Comparison of ENCODE assay signal across 32 cellular contexts in genomic region chr1:156886583-156887302, GRCh38. TPM values are rescaled to one million over a fixed set of nuclear protein-coding genes. Genes with fewer than 3 reads are reported as not detected.
DNase-seq lines count a peak whose midpoint lies in the region; TF ChIP-seq lines count a peak whose summit lies in the region.
"Had no signal": no experiment of that assay in that cellular context is flagged by ENCODE, and none has a peak within 500 bp of the region (broad histone marks: within the 10 kb centered on the region; RNA-seq: fewer than 3 reads in every experiment).

No MANE protein-coding gene starts in this region.

- no peaks in the 10 kb centered on the region for H3K4me1 ChIP-seq in HEK293 (ENCODE audit: control insufficient read depth, insufficient read depth, low read length)
- H3K4me1 ChIP-seq in esophagus muscularis mucosa, result peaks cover 0 to 7% (median 3%) of the 10 kb centered on the region in 4 donors
- H3K4me1 ChIP-seq: thyroid gland had no signal

- H3K4me3 Mint-ChIP-seq in endothelial cell (ENCODE audit: unreplicated experiment) (no peak overlapping the region), neural crest cell (no peak overlapping the region)
- H3K4me3 Mint-ChIP-seq: activated T-cell treated with anti-CD3 and anti-CD28 coated beads, Interleukin-2, amount 50 U/mL, for 4 hours; memory B cell; stimulated activated naive CD8-positive, alpha-beta T cell treated with anti-CD3 and anti-CD28 coated beads, Interleukin-15, amount 100 ng/mL, for 72 hours had no signal

- H3K4me3 ChIP-seq in HEK293 (ENCODE audit: low read depth, low read length) (no peak overlapping the region), esophagus muscularis mucosa (no peak overlapping the region)
- H3K4me3 ChIP-seq: heart right ventricle, thyroid gland had no signal

- H3K9me3 Mint-ChIP-seq in endothelial cell (ENCODE audit: unreplicated experiment), result no peaks in the 10 kb centered on the region
- no peaks in the 10 kb centered on the region for H3K9me3 Mint-ChIP-seq in neural crest cell
- H3K9me3 Mint-ChIP-seq: activated T-cell treated with anti-CD3 and anti-CD28 coated beads, Interleukin-2, amount 50 U/mL, for 4 hours; memory B cell; stimulated activated naive CD8-positive, alpha-beta T cell treated with anti-CD3 and anti-CD28 coated beads, Interleukin-15, amount 100 ng/mL, for 72 hours had no signal

- no peak overlapping the region for H3K27ac ChIP-seq in HEK293 (ENCODE audit: extremely low read depth, low read depth, low read length)
- no peak overlapping the region for H3K27ac ChIP-seq in esophagus muscularis mucosa (replicated peaks in 1 of 4)
- H3K27ac ChIP-seq: heart right ventricle, RWPE1, thyroid gland had no signal

- H3K36me3 Mint-ChIP-seq in endothelial cell (ENCODE audit: low read depth, unreplicated experiment), result peaks cover 12% of the 10 kb centered on the region
- H3K36me3 Mint-ChIP-seq in neural crest cell (ENCODE audit: low read depth), result no peaks in the 10 kb centered on the region
- H3K36me3 Mint-ChIP-seq: memory B cell had no signal

- POLR2A ChIA-PET in HEK293 (lab: Yijun Ruan, JAX) (interaction anchor here (0.9 to 1.4 kb wide), 2 partner anchors 27 to 45 kb away, joined by 5 to 8 read pairs; partner anchors contain the start of gene NTRK1), GM10248 (lab: Yijun Ruan, JAX) (no interaction called here)

- TF ChIP-seq CTCF in HEK293 (tag by site-specific recombination; IDR thresholded peaks at IDR 0.05) (no peak), endothelial cell (IDR thresholded peaks at IDR 0.05; ENCODE audit: unreplicated experiment) (no peak), neural crest cell (conservative IDR thresholded peaks at IDR 0.05) (no peak), GM10248 (IDR thresholded peaks at IDR 0.05; ENCODE audit: control extremely low read depth, extremely low read depth, low read depth, missing control alignments) (no peak), esophagus muscularis mucosa (IDR thresholded peaks at IDR 0.05) (no peak)

- H3K9me3 ChIP-seq in HEK293 (ENCODE audit: control insufficient read depth, insufficient read depth, low read depth, low read length), result no peaks in the 10 kb centered on the region
- no peaks in the 10 kb centered on the region for H3K9me3 ChIP-seq in esophagus muscularis mucosa
- H3K9me3 ChIP-seq: heart right ventricle, thyroid gland had no signal

- no peak for TF ChIP-seq POLR2A in esophagus muscularis mucosa (IDR thresholded peaks at IDR 0.05; ENCODE audit: low read depth)

- H3K27ac Mint-ChIP-seq in endothelial cell (ENCODE audit: unreplicated experiment), result peak overlapping the region; percentile 31
- peak overlapping the region; percentile 82 for H3K27ac Mint-ChIP-seq in neural crest cell (ENCODE audit: unreplicated experiment)
- H3K27ac Mint-ChIP-seq: memory B cell had no signal

- DNase-seq in NCI-H82 (lab: John Stamatoyannopoulos, UW) (peak; percentile 44), NCI-H82 treated with DMSO at 0.1 percent for 48 hours (lab: John Stamatoyannopoulos, UW; ENCODE audit: unreplicated experiment) (no peak), endothelial cell (ENCODE audit: low spot score) (no peak), neural crest cell (ENCODE audit: low read depth, low spot score) (no peak), GM10248 (ENCODE audit: extremely low spot score) (no peak), NCI-H510A (lab: John Stamatoyannopoulos, UW) (no peak), esophagus muscularis mucosa (ENCODE audit: extremely low spot score) (no peak)
- DNase-seq: activated CD4-positive, alpha-beta T cell treated with anti-CD3 and anti-CD28 coated beads for 48 hours; activated T-cell treated with anti-CD3 and anti-CD28 coated beads, Interleukin-2, amount 50 U/mL, for 4 hours; AML-193; amniotic stem cell; DMS153; effector CD4-positive, alpha-beta T cell; erythroblast; foreskin fibroblast; HCEC 1CT; heart right ventricle; left colon; NCI-H1105; NCI-H2029; NCI-H345; NCI-H774; stimulated activated naive CD8-positive, alpha-beta T cell treated with anti-CD3 and anti-CD28 coated beads, Interleukin-15, amount 100 ng/mL, for 72 hours; thyroid gland had no signal

- CTCF ChIA-PET in HEK293 (lab: Yijun Ruan, JAX) (interaction anchor here (0.5 to 10.2 kb wide), 9 partner anchors 26 to 200 kb away, joined by 3 to 136 read pairs (median 11); partner anchors contain the start of genes INSRR and NTRK1), GM10248 (lab: Yijun Ruan, JAX) (interaction anchor here (1.0 to 8.6 kb wide), 8 partner anchors 27 to 260 kb away, joined by 3 to 108 read pairs (median 6); partner anchors contain the start of gene NTRK1)

- no peak for TF ChIP-seq EP300 in esophagus muscularis mucosa (IDR thresholded peaks at IDR 0.05)

- H3K27me3 Mint-ChIP-seq in endothelial cell (ENCODE audit: unreplicated experiment) (peaks cover 31% of the 10 kb centered on the region), neural crest cell (ENCODE audit: low read depth) (peaks cover 63% of the 10 kb centered on the region)

- H3K36me3 ChIP-seq in HEK293 (ENCODE audit: control insufficient read depth in 2 of 2, insufficient read depth in 1 of 2, low read length in 2 of 2) (no peaks in the 10 kb centered on the region), esophagus muscularis mucosa (no peaks in the 10 kb centered on the region)
- H3K36me3 ChIP-seq: heart right ventricle, thyroid gland had no signal

- H3K27me3 ChIP-seq in esophagus muscularis mucosa, result peaks cover 0 to 63% (median 0%) of the 10 kb centered on the region in 4 donors
- H3K27me3 ChIP-seq: thyroid gland had no signal

- 59% methylated on average over 6 of the region's 7 CpGs for WGBS in esophagus muscularis mucosa

- H3K4me1 Mint-ChIP-seq in endothelial cell (ENCODE audit: unreplicated experiment) (peaks cover 28% of the 10 kb centered on the region), neural crest cell (peaks cover 20% of the 10 kb centered on the region)

- intact Hi-C loops in esophagus muscularis mucosa (cut with DNase I), result loop anchor here (10.0 kb wide), 1 partner anchor 202 kb away; no protein-coding TSS in a partner anchor

TF ChIP-seq in HEK293, 187 proteins besides CTCF, POLR2A, EP300 and RAD21:
- peak; percentile 77 for TF ChIP-seq GLIS1 (tag by site-specific recombination; IDR thresholded peaks at IDR 0.05)
- TF ChIP-seq ZSCAN4 (tag by site-specific recombination; IDR thresholded peaks at IDR 0.05), result no peak
- TF ChIP-seq ZNF366 (tag by site-specific recombination; conservative IDR thresholded peaks at IDR 0.05), result peak; percentile 47; the same call in 1 of the 2 replicates
- no peak for TF ChIP-seq IKZF3 (tag by site-specific recombination; IDR thresholded peaks at IDR 0.05)
- TF ChIP-seq ZNF26 (tag by site-specific recombination; IDR thresholded peaks at IDR 0.05), result no peak
- TF ChIP-seq GLIS2 (tag by site-specific recombination; IDR thresholded peaks at IDR 0.05), result 0 out of 2 replicates have a peak, but pooled peaks have one; percentile 17
- peak; percentile 36; the same call in 1 of the 2 replicates for TF ChIP-seq ZNF596 (tag by site-specific recombination; IDR thresholded peaks at IDR 0.05)
- peak; percentile 86 for TF ChIP-seq PRDM1 (tag by site-specific recombination; IDR thresholded peaks at IDR 0.05)
- TF ChIP-seq ZNF610 (tag by site-specific recombination; IDR thresholded peaks at IDR 0.05; ENCODE audit: borderline replicate concordance), result no peak

RNA-seq across cellular contexts. Expression of gene PEAR1, which starts 6.8 kb away (rescaled TPM):
- total RNA-seq in endothelial cell (ENCODE audit: unreplicated experiment), result 50.7 TPM
- 6.8 and 6.9 TPM in 2 replicates for total RNA-seq in neural crest cell
- 10 to 100 TPM in 2 of 4 donors, 1 to 10 TPM in 2; 6.1 to 13.6 (median 10.9) TPM for total RNA-seq in esophagus muscularis mucosa

RNA-seq across cellular contexts. Expression of gene NTRK1, which starts 26.1 kb away (rescaled TPM):
- total RNA-seq in endothelial cell (ENCODE audit: unreplicated experiment), result 0.23 TPM
- total RNA-seq in neural crest cell, result 0.21 and 0.27 TPM in 2 replicates
- total RNA-seq in esophagus muscularis mucosa, result 1 to 10 TPM in 3 of 4 donors, under 1 TPM in 1; 0.58 to 2.5 (median 1.8) TPM
- total RNA-seq: HT-29, M059J had no signal

RNA-seq across cellular contexts. Expression of gene INSRR, which starts 27.8 kb away (rescaled TPM):
- total RNA-seq in endothelial cell (ENCODE audit: unreplicated experiment) (not detected), neural crest cell (0.07 TPM in 1 of 2 replicates, not detected in the other), esophagus muscularis mucosa (not detected)
- total RNA-seq: left colon, M059J, thyroid gland had no signal

RNA-seq across cellular contexts. Expression of gene LRRC71, which starts 33.7 kb away (rescaled TPM):
- total RNA-seq in endothelial cell (ENCODE audit: unreplicated experiment) (0.95 TPM), neural crest cell (not detected in 2 replicates), esophagus muscularis mucosa (not detected)
- total RNA-seq: activated T-cell treated with anti-CD3 and anti-CD28 coated beads, Interleukin-2, amount 50 U/mL, for 4 hours; HT-29; left colon; M059J; omental fat pad; skeletal muscle tissue; T-helper 2 cell treated with Interferon-gamma antibody and Interleukin-4, amounts not matched to agents 100 ng/mL and 5 ng/mL, for 36 hours; thyroid gland had no signal
